ENCODE assay signal across 15 cellular contexts in the genomic region with DNA sequence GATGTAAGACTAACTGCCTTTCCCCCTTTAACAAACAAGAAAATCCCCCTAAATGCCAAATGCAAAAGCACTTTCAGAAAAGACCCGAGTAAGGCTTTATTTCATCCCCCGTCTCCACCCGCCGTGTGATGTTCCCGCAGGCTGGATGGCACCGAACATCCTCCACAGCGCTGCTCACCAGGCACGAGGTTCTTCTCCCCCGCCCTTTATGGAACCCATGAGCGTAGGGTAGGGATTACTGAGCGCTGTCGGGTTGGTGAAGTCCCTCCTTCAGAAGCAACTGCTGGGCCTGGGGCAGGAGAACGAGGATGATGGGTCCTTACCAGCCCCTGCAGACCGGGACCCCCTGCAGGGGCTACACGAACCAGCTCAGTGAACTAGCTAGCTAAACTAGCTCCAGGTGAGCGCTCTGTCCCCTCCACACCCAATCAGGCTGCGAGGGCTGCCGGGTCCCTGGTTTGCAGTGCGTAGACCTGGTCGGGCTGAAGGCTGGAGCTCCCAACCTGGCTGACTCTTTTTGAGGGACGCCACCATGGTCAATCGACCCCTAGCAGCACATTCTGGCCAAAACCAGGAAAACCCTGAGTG.
DNase-seq lines count a peak whose midpoint lies in the region; ATAC-seq, FAIRE-seq and TF ChIP-seq lines count a peak whose summit lies in the region.
"Had no signal": no experiment of that assay in that cellular context is flagged by ENCODE, and none has a peak within 500 bp of the region (broad histone marks: within the 10 kb centered on the region; RNA-seq: fewer than 3 reads in every experiment).

No MANE protein-coding gene starts in this region.

- no peak for DNase-seq in CD14-positive monocyte (ENCODE audit: low spot score)
- DNase-seq in NCI-H69 (lab: John Stamatoyannopoulos, UW): peak; percentile 67
- DNase-seq in endothelial cell (ENCODE audit: low spot score): no peak
- DNase-seq in pancreas: peak in 2 of 6 donors; percentile 16 to 65
- no peak for DNase-seq in endodermal cell
- DNase-seq in Caco-2: no peak
- DNase-seq: activated CD4-positive, alpha-beta T cell treated with anti-CD3 and anti-CD28 coated beads, Interleukin-2, amount 10 ng/mL, durations not matched to agents 24 days and 14 days had no signal

- H3K9me3 ChIP-seq in pancreas (no peaks in the 10 kb centered on the region), endodermal cell (ENCODE audit: control insufficient read depth, low read length) (no peaks in the 10 kb centered on the region), Caco-2 (no peaks in the 10 kb centered on the region)

- peaks cover 38 to 69% (median 38%) of the 10 kb centered on the region in 3 donors for H3K4me1 ChIP-seq in pancreas
- H3K4me1 ChIP-seq in endodermal cell (ENCODE audit: control insufficient read depth, insufficient read depth, low read length): peaks cover 19% of the 10 kb centered on the region
- H3K4me1 ChIP-seq in Caco-2: peaks cover 26% of the 10 kb centered on the region

- H3K27me3 ChIP-seq in pancreas: no peaks in the 10 kb centered on the region
- H3K27me3 ChIP-seq in endodermal cell (ENCODE audit: control insufficient read depth, insufficient read depth, low read length, poor library complexity, severe bottlenecking): no peaks in the 10 kb centered on the region
- H3K27me3 ChIP-seq in Caco-2 (replicated peaks; ENCODE audit: control insufficient read depth, insufficient read depth, low read length): no peaks in the 10 kb centered on the region

- H3K27ac ChIP-seq in pancreas: peak overlapping the region; percentile 57 to 81 (median 76)
- no peak overlapping the region for H3K27ac ChIP-seq in endodermal cell (ENCODE audit: low read depth, low read length)

- intact Hi-C loops in CD14-positive monocyte (cut with micrococcal nuclease) (no loop called here), pancreas (cut with DNase I) (no loop called here), Caco-2 (cut with micrococcal nuclease; ENCODE audit: unreplicated experiment) (no loop called here)

- H3K4me1 Mint-ChIP-seq in CD14-positive monocyte (peaks cover 85% of the 10 kb centered on the region), endothelial cell (ENCODE audit: unreplicated experiment) (peaks cover 94% of the 10 kb centered on the region), endodermal cell (peaks cover 54% of the 10 kb centered on the region), Caco-2 (ENCODE audit: low read depth, unreplicated experiment) (peaks cover 14% of the 10 kb centered on the region)

- FAIRE-seq in pancreas (lab: Jason Lieb, UNC): no peak
- FAIRE-seq: bronchial epithelial cell, endothelial cell of umbilical vein, GM12878, RCC 7860 had no signal

- TF ChIP-seq CTCF in CD14-positive monocyte (IDR thresholded peaks at IDR 0.05) (no peak), endothelial cell (IDR thresholded peaks at IDR 0.05; ENCODE audit: unreplicated experiment) (no peak), pancreas (IDR thresholded peaks at IDR 0.05) (no peak), endodermal cell (conservative IDR thresholded peaks at IDR 0.05) (no peak), Caco-2 (IDR thresholded peaks at IDR 0.05; ENCODE audit: insufficient read depth in 1 of 2, low read depth in 1 of 2, low read length in 1 of 2, severe bottlenecking in 1 of 2, unreplicated experiment in 1 of 2) (no peak)

- 92 to 93% methylated on average over 22 of the region's 22 CpGs for WGBS in pancreas, 2 donors
- WGBS in endodermal cell (ENCODE audit: insufficient coverage in 1 of 2, insufficient read length in 1 of 2), 2 experiments: 91 to 95% methylated on average over 11 to 22 of the region's 22 CpGs

- POLR2A ChIA-PET in Caco-2 (lab: Charles Lee): no interaction called here

- H3K36me3 Mint-ChIP-seq in CD14-positive monocyte (peaks cover 39 to 43% of the 10 kb centered on the region in 2 donors), endothelial cell (ENCODE audit: low read depth, unreplicated experiment) (peaks cover 19% of the 10 kb centered on the region), endodermal cell (ENCODE audit: low read depth) (no peaks in the 10 kb centered on the region), Caco-2 (ENCODE audit: insufficient read depth, unreplicated experiment) (no peaks in the 10 kb centered on the region)

- H3K27ac Mint-ChIP-seq in CD14-positive monocyte (peak overlapping the region in 4 of 7 donors; percentile 4 to 99 (median 84)), endothelial cell (ENCODE audit: unreplicated experiment) (peak overlapping the region; percentile 27), endodermal cell (no peak overlapping the region), Caco-2 (ENCODE audit: unreplicated experiment) (no peak overlapping the region)
- H3K27ac Mint-ChIP-seq: activated CD4-positive, alpha-beta T cell treated with anti-CD3 and anti-CD28 coated beads, Interleukin-2, amount 10 ng/mL, durations not matched to agents 24 days and 14 days; T-helper 1 cell treated with Interleukin-12 subunit alpha and Interleukin-12 subunit beta and Interleukin-4 antibody, amounts not matched to agents 30 μg/mL and 1 μg/mL, for 36 hours had no signal

- no peaks in the 10 kb centered on the region for H3K36me3 ChIP-seq in pancreas
- peaks cover 6% of the 10 kb centered on the region for H3K36me3 ChIP-seq in endodermal cell (ENCODE audit: control insufficient read depth, insufficient read depth, low read length)
- H3K36me3 ChIP-seq in Caco-2 (ENCODE audit: control insufficient read depth, insufficient read depth, low read length): no peaks in the 10 kb centered on the region

- H3K4me3 Mint-ChIP-seq in CD14-positive monocyte (no peak overlapping the region), endothelial cell (ENCODE audit: unreplicated experiment) (no peak overlapping the region), endodermal cell (no peak overlapping the region), Caco-2 (ENCODE audit: unreplicated experiment) (no peak overlapping the region)
- H3K4me3 Mint-ChIP-seq: activated CD4-positive, alpha-beta T cell treated with anti-CD3 and anti-CD28 coated beads, Interleukin-2, amount 10 ng/mL, durations not matched to agents 24 days and 14 days; T-helper 1 cell treated with Interleukin-12 subunit alpha and Interleukin-12 subunit beta and Interleukin-4 antibody, amounts not matched to agents 30 μg/mL and 1 μg/mL, for 36 hours had no signal

- H3K27me3 Mint-ChIP-seq in CD14-positive monocyte (ENCODE audit: low read depth in 3 of 3) (peaks cover 0 to 7% (median 3%) of the 10 kb centered on the region in 3 donors), endothelial cell (ENCODE audit: unreplicated experiment) (peaks cover 20% of the 10 kb centered on the region), endodermal cell (ENCODE audit: insufficient read depth) (no peaks in the 10 kb centered on the region), Caco-2 (ENCODE audit: insufficient read depth, unreplicated experiment) (no peaks in the 10 kb centered on the region)
- H3K27me3 Mint-ChIP-seq: activated CD4-positive, alpha-beta T cell treated with anti-CD3 and anti-CD28 coated beads, Interleukin-2, amount 10 ng/mL, durations not matched to agents 24 days and 14 days; IgD-negative memory B cell had no signal

- BruUV-seq in Caco-2 (replicated peaks; lab: Mats Ljungman, UMichigan): no TSS peak

- H3K9ac ChIP-seq in endodermal cell (ENCODE audit: extremely low read depth, low read length, poor library complexity, severe bottlenecking): no peak overlapping the region

- ATAC-seq in pancreas (no peak), HG03108 (IDR thresholded peaks at IDR 0.05; ENCODE audit: unreplicated experiment) (no peak), GM18517 (IDR thresholded peaks at IDR 0.05; ENCODE audit: unreplicated experiment) (no peak)
- ATAC-seq: GM12878 had no signal

- CTCF ChIA-PET in Caco-2 (lab: Charles Lee): no interaction called here

- no peak overlapping the region for H3K4me3 ChIP-seq in pancreas
- H3K4me3 ChIP-seq in endodermal cell (ENCODE audit: low read length): no peak overlapping the region
- H3K4me3 ChIP-seq in Caco-2 (ENCODE audit: low read depth, low read length): no peak overlapping the region
- H3K4me3 ChIP-seq: GM12878 had no signal

- H3K9me3 Mint-ChIP-seq in CD14-positive monocyte (peaks cover 0 to 2% (median 0%) of the 10 kb centered on the region in 7 donors), endothelial cell (ENCODE audit: unreplicated experiment) (no peaks in the 10 kb centered on the region), endodermal cell (no peaks in the 10 kb centered on the region), Caco-2 (ENCODE audit: unreplicated experiment) (no peaks in the 10 kb centered on the region)
- H3K9me3 Mint-ChIP-seq: activated CD4-positive, alpha-beta T cell treated with anti-CD3 and anti-CD28 coated beads, Interleukin-2, amount 10 ng/mL, durations not matched to agents 24 days and 14 days; IgD-negative memory B cell; T-helper 1 cell treated with Interleukin-12 subunit alpha and Interleukin-12 subunit beta and Interleukin-4 antibody, amounts not matched to agents 30 μg/mL and 1 μg/mL, for 36 hours had no signal

Comparison
In these comparisons a context has a peak if more than half of its experiments do, and no peak if none do; other contexts are left out.
1. H3K27ac Mint-ChIP-seq: peak in CD14-positive monocyte (4 of 7) and endothelial cell (single experiment); none in endodermal cell (single experiment) and Caco-2 (single experiment).